8 cellular contexts compared by ENCODE assay signal in genomic region chr9:92324889-92325268, GRCh38. TPM values are rescaled to one million over a fixed set of nuclear protein-coding genes. Genes with fewer than 3 reads are reported as not detected.
A peak's percentile ranks its signal among the peaks of the same experiment; 100 is the strongest.
DNase-seq lines count a peak whose midpoint lies in the region; ATAC-seq and TF ChIP-seq lines count a peak whose summit lies in the region.

No MANE protein-coding gene starts in this region.

- H3K36me3 Mint-ChIP-seq in CD8-positive, alpha-beta memory T cell, result peaks cover 0 to 44% (median 10%) of the 10 kb centered on the region in 3 donors
- peaks cover 30% of the 10 kb centered on the region for H3K36me3 Mint-ChIP-seq in activated CD8-positive, alpha-beta T cell treated with anti-CD3 and anti-CD28 coated beads for 36 hours (ENCODE audit: low read depth)

- H3K27ac ChIP-seq in CD8-positive, alpha-beta memory T cell (ENCODE audit: low read depth, low read length), result peak overlapping the region; percentile 98
- H3K27ac ChIP-seq in HEK293 (ENCODE audit: extremely low read depth, low read depth, low read length) (peak overlapping the region; percentile 13; the same call in 1 of the 2 replicates), right atrium auricular region (peak overlapping the region; percentile 92 to 96)

- CTCF ChIA-PET in CD8-positive, alpha-beta memory T cell (lab: Charles Lee), result no interaction called here
- CTCF ChIA-PET in HEK293 (lab: Yijun Ruan, JAX), result interaction anchor here (0.6 to 2.2 kb wide), 2 partner anchors 136 to 310 kb away, joined by 3 to 14 read pairs; no protein-coding TSS in a partner anchor
- CTCF ChIA-PET in activated CD8-positive, alpha-beta T cell treated with anti-CD3 and anti-CD28 coated beads for 36 hours (lab: Charles Lee), result no interaction called here

- H3K27me3 Mint-ChIP-seq in CD8-positive, alpha-beta memory T cell, result peaks cover 0 to 2% of the 10 kb centered on the region in 2 donors
- H3K27me3 Mint-ChIP-seq in activated CD8-positive, alpha-beta T cell treated with anti-CD3 and anti-CD28 coated beads for 36 hours, result no peaks in the 10 kb centered on the region

- intact Hi-C loops in activated CD8-positive, alpha-beta T cell treated with anti-CD3 and anti-CD28 coated beads for 36 hours (cut with micrococcal nuclease), result loop anchor here (5.0 to 10.0 kb wide), 3 partner anchors 48 to 310 kb away; no protein-coding TSS in a partner anchor

- H3K9ac ChIP-seq in skeletal muscle satellite cell (ENCODE audit: low read depth, low read length), result peak overlapping the region; percentile 98

- H3K9me3 ChIP-seq in CD8-positive, alpha-beta memory T cell (ENCODE audit: low read length), result no peaks in the 10 kb centered on the region
- no peaks in the 10 kb centered on the region for H3K9me3 ChIP-seq in HEK293 (ENCODE audit: control insufficient read depth, insufficient read depth, low read depth, low read length)
- no peaks in the 10 kb centered on the region for H3K9me3 ChIP-seq in right atrium auricular region
- no peaks in the 10 kb centered on the region for H3K9me3 ChIP-seq in skeletal muscle satellite cell (replicated peaks; ENCODE audit: low read length)

- peaks cover 15% of the 10 kb centered on the region for H3K36me3 ChIP-seq in CD8-positive, alpha-beta memory T cell (ENCODE audit: insufficient read depth, low read length)
- peaks cover 9 to 33% of the 10 kb centered on the region in 2 experiments for H3K36me3 ChIP-seq in HEK293 (ENCODE audit: control insufficient read depth in 2 of 2, insufficient read depth in 1 of 2, low read length in 2 of 2)
- H3K36me3 ChIP-seq in right atrium auricular region, result peaks cover 19% of the 10 kb centered on the region
- H3K36me3 ChIP-seq in skeletal muscle satellite cell (ENCODE audit: insufficient read depth, low read length), result peaks cover 29% of the 10 kb centered on the region

- peak overlapping the region; percentile 96 to 100 (median 97) for H3K4me3 Mint-ChIP-seq in CD8-positive, alpha-beta memory T cell
- peak overlapping the region; percentile 99 for H3K4me3 Mint-ChIP-seq in activated CD8-positive, alpha-beta T cell treated with anti-CD3 and anti-CD28 coated beads for 36 hours

- POLR2A ChIA-PET in CD8-positive, alpha-beta memory T cell (lab: Charles Lee), result interaction anchor here (0.5 to 1.8 kb wide), 4 partner anchors 118 to 1242 kb away, joined by 3 to 7 read pairs (median 4); partner anchors contain the start of genes IPPK and SPTLC1
- POLR2A ChIA-PET in HEK293 (lab: Yijun Ruan, JAX), result interaction anchor here (1.0 to 1.4 kb wide), 6 partner anchors 16 to 345 kb away, joined by 3 to 7 read pairs (median 4); partner anchors contain the start of gene IPPK
- POLR2A ChIA-PET in activated CD8-positive, alpha-beta T cell treated with anti-CD3 and anti-CD28 coated beads for 36 hours (lab: Charles Lee), result interaction anchor here (0.7 to 2.5 kb wide), 12 partner anchors 8 to 345 kb away, joined by 3 to 13 read pairs (median 4); partner anchors contain the start of genes IARS1 and IPPK

- H3K4me1 ChIP-seq in CD8-positive, alpha-beta memory T cell (ENCODE audit: insufficient read depth, low read length), result peaks cover 22% of the 10 kb centered on the region
- H3K4me1 ChIP-seq in HEK293 (ENCODE audit: control insufficient read depth, insufficient read depth, low read length) (no peaks in the 10 kb centered on the region), right atrium auricular region (peaks cover 0 to 23% of the 10 kb centered on the region in 2 donors), skeletal muscle satellite cell (ENCODE audit: control insufficient read depth, insufficient read depth, low read length) (peaks cover 13% of the 10 kb centered on the region)

- no peak for TF ChIP-seq CTCF in HEK293 (tag by site-specific recombination; IDR thresholded peaks at IDR 0.05)
- no peak for TF ChIP-seq CTCF in activated CD8-positive, alpha-beta T cell treated with anti-CD3 and anti-CD28 coated beads for 36 hours (IDR thresholded peaks at IDR 0.05)
- TF ChIP-seq CTCF in right atrium auricular region (IDR thresholded peaks at IDR 0.05), result no peak

- H3K4me1 Mint-ChIP-seq in CD8-positive, alpha-beta memory T cell, result peaks cover 28 to 43% (median 42%) of the 10 kb centered on the region in 3 donors
- peaks cover 34% of the 10 kb centered on the region for H3K4me1 Mint-ChIP-seq in activated CD8-positive, alpha-beta T cell treated with anti-CD3 and anti-CD28 coated beads for 36 hours (ENCODE audit: low read depth)

- no peaks in the 10 kb centered on the region for H3K9me3 Mint-ChIP-seq in CD8-positive, alpha-beta memory T cell
- H3K9me3 Mint-ChIP-seq in activated CD8-positive, alpha-beta T cell treated with anti-CD3 and anti-CD28 coated beads for 36 hours, result no peaks in the 10 kb centered on the region

- peak overlapping the region; percentile 87 for H3K4me3 ChIP-seq in CD8-positive, alpha-beta memory T cell (ENCODE audit: low read length)
- peak overlapping the region; percentile 99 for H3K4me3 ChIP-seq in HEK293 (ENCODE audit: low read depth, low read length)
- H3K4me3 ChIP-seq in right atrium auricular region, result peak overlapping the region; percentile 75 to 80
- H3K4me3 ChIP-seq in skeletal muscle satellite cell (ENCODE audit: low read length), result peak overlapping the region; percentile 96

- H3K27me3 ChIP-seq in CD8-positive, alpha-beta memory T cell (ENCODE audit: insufficient read depth, low read length, poor library complexity, severe bottlenecking), result no peaks in the 10 kb centered on the region
- H3K27me3 ChIP-seq in right atrium auricular region (no peaks in the 10 kb centered on the region), skeletal muscle satellite cell (ENCODE audit: control insufficient read depth, insufficient read depth, low read length) (no peaks in the 10 kb centered on the region)

- peak overlapping the region; percentile 93 for H3K4me2 ChIP-seq in skeletal muscle satellite cell (ENCODE audit: low read length)

- no peak for DNase-seq in CD8-positive, alpha-beta memory T cell
- no peak for DNase-seq in activated CD8-positive, alpha-beta T cell treated with anti-CD3 and anti-CD28 coated beads for 36 hours
- DNase-seq in right atrium auricular region (ENCODE audit: low spot score) (no peak), RKO (ENCODE audit: low spot score) (no peak), NCI-H446 treated with DMSO at 0.1 percent for 48 hours (lab: John Stamatoyannopoulos, UW) (no peak)

- peak overlapping the region; percentile 92 to 100 (median 98) for H3K27ac Mint-ChIP-seq in CD8-positive, alpha-beta memory T cell
- H3K27ac Mint-ChIP-seq in activated CD8-positive, alpha-beta T cell treated with anti-CD3 and anti-CD28 coated beads for 36 hours, result peak overlapping the region; percentile 98

- no peak for ATAC-seq in activated CD8-positive, alpha-beta T cell treated with anti-CD3 and anti-CD28 coated beads for 36 hours
- no peak for ATAC-seq in GM21447 (IDR thresholded peaks at IDR 0.05; ENCODE audit: unreplicated experiment)

TF ChIP-seq in HEK293, 187 proteins besides CTCF, POLR2A, EP300 and RAD21:
- TF ChIP-seq ZNF335 (tag by site-specific recombination; conservative IDR thresholded peaks at IDR 0.05) (peak; percentile 46), ZNF155 (tag by site-specific recombination; IDR thresholded peaks at IDR 0.05) (no peak)

RNA-seq across cellular contexts. Expression of gene NOL8, which starts 0.3 kb away (rescaled TPM):
- total RNA-seq in CD8-positive, alpha-beta memory T cell, result 10 to 100 TPM; 64.0 to 69.6 TPM
- polyA plus RNA-seq in CD8-positive, alpha-beta memory T cell, result 37.0 TPM
- 10 to 100 TPM; 44.1 to 46.5 TPM for total RNA-seq in activated CD8-positive, alpha-beta T cell treated with anti-CD3 and anti-CD28 coated beads for 36 hours
- total RNA-seq in right atrium auricular region, result 10 to 100 TPM; 11.4 to 12.3 TPM
- total RNA-seq in skeletal muscle satellite cell (2012; rRNA removed), result 21.8 and 29.2 TPM in 2 replicates

RNA-seq across cellular contexts. Expression of gene CENPP, which starts 0.9 kb away (rescaled TPM):
- 10 to 100 TPM; 19.5 to 20.9 TPM for total RNA-seq in CD8-positive, alpha-beta memory T cell
- polyA plus RNA-seq in CD8-positive, alpha-beta memory T cell, result 2.5 TPM
- 10 to 100 TPM; 22.5 to 28.7 TPM for total RNA-seq in activated CD8-positive, alpha-beta T cell treated with anti-CD3 and anti-CD28 coated beads for 36 hours
- total RNA-seq in right atrium auricular region, result 1 to 10 TPM; 1.1 to 1.2 TPM
- 4.2 and 6.1 TPM in 2 replicates for total RNA-seq in skeletal muscle satellite cell (2012; rRNA removed)

RNA-seq across cellular contexts. Expression of gene IARS1, which starts 31.4 kb away (rescaled TPM):
- total RNA-seq in CD8-positive, alpha-beta memory T cell, result 100 to 1,000 TPM; 227 to 230 TPM
- 60.3 TPM for polyA plus RNA-seq in CD8-positive, alpha-beta memory T cell
- 100 to 1,000 TPM; 247 to 251 TPM for total RNA-seq in activated CD8-positive, alpha-beta T cell treated with anti-CD3 and anti-CD28 coated beads for 36 hours
- 10 to 100 TPM; 40.1 to 55.1 TPM for total RNA-seq in right atrium auricular region
- 278 and 331 TPM in 2 replicates for total RNA-seq in skeletal muscle satellite cell (2012; rRNA removed)

Comparison
In these comparisons a context has a peak if more than half of its experiments do, and no peak if none do; other contexts are left out.
1. H3K27ac ChIP-seq: peak in every context shown above with its lines; median percentile 98 in CD8-positive, alpha-beta memory T cell; 94 in right atrium auricular region; 13 in HEK293.
2. RNA of gene CENPP, which starts 0.9 kb away (total RNA-seq): 22.5 to 28.7 TPM in activated CD8-positive, alpha-beta T cell treated with anti-CD3 and anti-CD28 coated beads for 36 hours and 19.5 to 20.9 TPM in CD8-positive, alpha-beta memory T cell; 1.1 to 1.2 TPM in right atrium auricular region; every median in the first group is over 4 times any median in the second.
3. RNA of gene IARS1, which starts 31.4 kb away (total RNA-seq): 247 to 251 TPM in activated CD8-positive, alpha-beta T cell treated with anti-CD3 and anti-CD28 coated beads for 36 hours and 227 to 230 TPM in CD8-positive, alpha-beta memory T cell; 40.1 to 55.1 TPM in right atrium auricular region; every median in the first group is over 4 times any median in the second.
4. Peak in every context shown above with its lines, with median percentiles within 50 percentile points of each other: H3K4me3 ChIP-seq.